Comparison of ENCODE assay signal across 12 cellular contexts in the genomic region with DNA sequence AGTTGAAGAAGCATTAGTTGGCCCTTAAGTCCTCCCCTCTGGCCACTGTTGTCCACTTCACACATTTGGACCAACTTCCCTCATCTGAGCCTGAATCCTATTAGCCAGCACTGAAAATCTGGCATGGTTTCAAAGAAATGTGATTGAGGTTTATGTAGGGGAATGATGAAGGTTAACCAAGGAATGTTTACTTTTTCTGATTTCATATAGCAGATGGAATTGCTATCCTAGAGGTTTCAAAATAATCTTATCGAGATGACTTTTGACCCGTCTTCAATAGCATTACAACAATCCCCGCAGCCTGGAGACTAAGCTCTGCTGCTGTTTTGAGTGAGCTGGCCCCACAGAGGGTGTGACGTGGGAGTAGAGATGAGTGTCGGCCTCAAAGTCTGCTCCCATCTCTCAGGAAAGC. TPM values are rescaled to one million over a fixed set of nuclear protein-coding genes. Genes with fewer than 3 reads are reported as not detected.
DNase-seq lines count a peak whose midpoint lies in the region; ATAC-seq, FAIRE-seq and TF ChIP-seq lines count a peak whose summit lies in the region.
"Had no signal": no experiment of that assay in that cellular context is flagged by ENCODE, and none has a peak within 500 bp of the region (broad histone marks: within the 10 kb centered on the region; RNA-seq: fewer than 3 reads in every experiment).

No MANE protein-coding gene starts in this region.

- no TSS peak for BruUV-seq in MCF 10A (replicated peaks; lab: Mats Ljungman, UMichigan)

- H3K4me1 Mint-ChIP-seq in MCF 10A (ENCODE audit: insufficient read depth, unreplicated experiment) = peaks cover 55% of the 10 kb centered on the region
- H3K4me1 Mint-ChIP-seq in T-helper 17 cell = no peaks in the 10 kb centered on the region

- no peaks in the 10 kb centered on the region for H3K9me3 Mint-ChIP-seq in MCF 10A (ENCODE audit: unreplicated experiment)
- H3K9me3 Mint-ChIP-seq: nephron progenitor cell had no signal

- peak; percentile 83 for FAIRE-seq in HTR-8/SVneo (lab: Jason Lieb, UNC)

- WGBS in stomach, 5 donors = 31 to 44% (median 34%) methylated on average over 5 of the region's 5 CpGs

- POLR2A ChIA-PET in MCF 10A (lab: Yijun Ruan, JAX) = interaction anchor here (0.7 to 10.0 kb wide), 18 partner anchors 10 to 778 kb away, joined by 3 to 212 read pairs (median 4); no protein-coding TSS in a partner anchor

- H3K27me3 Mint-ChIP-seq in MCF 10A (ENCODE audit: insufficient read depth, unreplicated experiment) = no peaks in the 10 kb centered on the region
- H3K27me3 Mint-ChIP-seq in T-helper 17 cell = peaks cover 41% of the 10 kb centered on the region

- peak overlapping the region; percentile 89 for H3K27ac Mint-ChIP-seq in MCF 10A (ENCODE audit: low read depth, unreplicated experiment)
- H3K27ac Mint-ChIP-seq in T-helper 17 cell = no peak overlapping the region

- H3K9me3 ChIP-seq in stomach (no peaks in the 10 kb centered on the region), T-helper 17 cell (ENCODE audit: control insufficient read depth, low read length, poor library complexity, severe bottlenecking) (no peaks in the 10 kb centered on the region)

- peaks cover 3 to 69% (median 39%) of the 10 kb centered on the region in 4 donors for H3K4me1 ChIP-seq in stomach

- intact Hi-C loops in MCF 10A (cut with micrococcal nuclease) (loop anchor here (1.0 kb wide), 1 partner anchor 22 kb away; no protein-coding TSS in a partner anchor), stomach (cut with DNase I; ENCODE audit: low total_unique reads) (no loop called here)

- ATAC-seq in T-helper 17 cell (no peak), GM21825 (IDR thresholded peaks at IDR 0.05; ENCODE audit: unreplicated experiment) (no peak)
- ATAC-seq: activated CD4-positive, CD25-positive, alpha-beta regulatory T cell treated with anti-CD3 and anti-CD28 coated beads, Interleukin-2, amount 50 U/mL, for 24 hours had no signal

- TF ChIP-seq POLR2A in stomach (IDR thresholded peaks at IDR 0.05) = no peak

- no peak for TF ChIP-seq EP300 in stomach (IDR thresholded peaks at IDR 0.05)

- H3K27ac ChIP-seq in stomach = peak overlapping the region in 4 of 5 donors; percentile 39 to 86 (median 57)

- H3K36me3 ChIP-seq in stomach = no peaks in the 10 kb centered on the region

- TF ChIP-seq CTCF in MCF 10A (IDR thresholded peaks at IDR 0.05; ENCODE audit: unreplicated experiment) (no peak), stomach (IDR thresholded peaks at IDR 0.05) (no peak), GM13976 (IDR thresholded peaks at IDR 0.05; ENCODE audit: borderline replicate concordance, control extremely low read depth, extremely low read depth, insufficient read depth, missing control alignments) (no peak)

- in situ Hi-C loops in GM13976 (cut with MboI; ENCODE audit: low sequenced_read_pairs, unreplicated experiment) = no loop called here

- no peak overlapping the region for H3K4me3 ChIP-seq in stomach

- peak overlapping the region; percentile 47 for H3K4me3 Mint-ChIP-seq in MCF 10A (ENCODE audit: unreplicated experiment)
- no peak overlapping the region for H3K4me3 Mint-ChIP-seq in T-helper 17 cell
- H3K4me3 Mint-ChIP-seq: nephron progenitor cell had no signal

- DNase-seq in HTR-8/SVneo (ENCODE audit: insufficient read length, low spot score) (no peak), MCF 10A (ENCODE audit: unreplicated experiment) (peak; percentile 60), iris pigment epithelial cell (ENCODE audit: low read depth) (peak; percentile 97), stomach (no peak), T-helper 17 cell (no peak), C1 segment of cervical spinal cord (lab: John Stamatoyannopoulos, UW) (no peak), GM13976 (ENCODE audit: low spot score) (no peak)
- DNase-seq: activated naive CD4-positive, alpha-beta T cell; MV-4-11; nephron progenitor cell had no signal

- no peaks in the 10 kb centered on the region for H3K27me3 ChIP-seq in stomach

- no peaks in the 10 kb centered on the region for H3K36me3 Mint-ChIP-seq in MCF 10A (ENCODE audit: insufficient read depth, unreplicated experiment)
- H3K36me3 Mint-ChIP-seq in T-helper 17 cell (ENCODE audit: low read depth) = no peaks in the 10 kb centered on the region

- CTCF ChIA-PET in MCF 10A (lab: Yijun Ruan, JAX) = interaction anchor here (0.7 to 2.2 kb wide), 11 partner anchors 13 to 527 kb away, joined by 3 to 15 read pairs (median 5); no protein-coding TSS in a partner anchor

RNA-seq across cellular contexts. Expression of a gene that starts 51.9 kb away (rescaled TPM):
- total RNA-seq in MCF 10A (2022) (1.2 and 5.9 TPM in 2 replicates), stomach (10 to 100 TPM in 2 of 5 donors, 1 to 10 TPM in 1, not detected in 2; 7.1 to 21.0 (median 18.7) TPM), T-helper 17 cell (not detected)
- polyA plus RNA-seq in stomach = 1 to 10 TPM; 1.2 to 8.9 (median 1.7) TPM

Comparison
In these comparisons a context has a peak if more than half of its experiments do, and no peak if none do; other contexts are left out.
1. DNase-seq: peak in MCF 10A (single experiment) and iris pigment epithelial cell (single experiment); none in HTR-8/SVneo (single experiment), stomach (single experiment), T-helper 17 cell (0 of 3), C1 segment of cervical spinal cord (0 of 14) and GM13976 (single experiment).